In the genomic region with DNA sequence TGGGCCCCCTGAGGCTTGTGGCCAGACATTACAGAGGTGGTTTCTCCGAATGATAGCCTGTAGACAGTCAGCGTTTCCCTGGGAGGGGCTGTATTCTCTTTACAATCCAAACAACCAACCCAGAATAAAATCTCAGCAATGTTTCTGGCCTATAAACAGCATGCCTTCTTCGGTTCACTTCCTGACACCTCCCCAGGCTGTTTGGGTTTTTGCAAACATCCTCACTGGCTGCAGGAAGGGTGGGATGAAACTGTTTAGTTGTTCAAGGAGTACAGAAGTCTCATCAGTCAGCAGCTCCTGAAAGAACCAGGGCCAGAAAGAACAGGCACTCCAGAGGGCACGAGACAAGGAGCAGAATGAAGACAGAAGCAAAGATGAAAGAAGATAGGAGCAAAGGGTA, we compare ENCODE assay signal across 16 cellular contexts.
A peak's percentile ranks its signal among the peaks of the same experiment; 100 is the strongest.
DNase-seq lines count a peak whose midpoint lies in the region; ATAC-seq and TF ChIP-seq lines count a peak whose summit lies in the region.
"Had no signal": no experiment of that assay in that cellular context is flagged by ENCODE, and none has a peak within 500 bp of the region (broad histone marks: within the 10 kb centered on the region; RNA-seq: fewer than 3 reads in every experiment).

No MANE protein-coding gene starts in this region.

- peak overlapping the region; percentile 67 for H2AFZ ChIP-seq in fibroblast of lung (ENCODE audit: low read length)

- H3K36me3 ChIP-seq in fibroblast of lung (ENCODE audit: control insufficient read depth, insufficient read depth, low read length) = no peaks in the 10 kb centered on the region
- H3K36me3 ChIP-seq in mesodermal cell (ENCODE audit: control insufficient read depth, insufficient read depth, low read length) = no peaks in the 10 kb centered on the region
- H3K36me3 ChIP-seq in upper lobe of right lung = no peaks in the 10 kb centered on the region
- H3K36me3 ChIP-seq: prostate gland, suprapubic skin had no signal

- H3K27me3 ChIP-seq in fibroblast of lung (ENCODE audit: control insufficient read depth, insufficient read depth, low read length) (no peaks in the 10 kb centered on the region), upper lobe of right lung (no peaks in the 10 kb centered on the region)
- H3K27me3 ChIP-seq: suprapubic skin had no signal

- no peaks in the 10 kb centered on the region for H4K20me1 ChIP-seq in fibroblast of lung (ENCODE audit: control insufficient read depth, extremely low read depth, insufficient read depth, low read length)

- H3K4me3 ChIP-seq in fibroblast of lung (replicated peaks in 1 of 4; ENCODE audit: control extremely low read depth in 1 of 4, insufficient read depth in 1 of 4, low read depth in 3 of 4, low read length in 4 of 4) (no peak overlapping the region), mesodermal cell (ENCODE audit: extremely low read depth, insufficient read depth, low read length, poor library complexity, severe bottlenecking) (no peak overlapping the region), upper lobe of right lung (no peak overlapping the region)
- H3K4me3 ChIP-seq: prostate gland, suprapubic skin had no signal

- H3K9ac ChIP-seq in fibroblast of lung (ENCODE audit: insufficient read depth, low read length) = no peak overlapping the region
- H3K9ac ChIP-seq: SK-N-SH had no signal

- H3K4me1 ChIP-seq in fibroblast of lung (ENCODE audit: control insufficient read depth, extremely low read depth, insufficient read depth, low read length) (no peaks in the 10 kb centered on the region), mesodermal cell (ENCODE audit: control insufficient read depth, insufficient read depth, low read length, poor library complexity, severe bottlenecking) (peaks cover 16% of the 10 kb centered on the region), upper lobe of right lung (peaks cover 5% of the 10 kb centered on the region)
- H3K4me1 ChIP-seq: prostate gland had no signal

- TF ChIP-seq CTCF in fibroblast of lung (conservative IDR thresholded peaks at IDR 0.05 in 1 of 2, IDR thresholded peaks at IDR 0.05 in 1 of 2; ENCODE audit: low read depth in 1 of 2, low read length in 2 of 2) (no peak), upper lobe of right lung (IDR thresholded peaks at IDR 0.05) (no peak)

- peak overlapping the region; percentile 35 for H3K4me2 ChIP-seq in fibroblast of lung (ENCODE audit: extremely low read depth, insufficient read depth, low read length)
- H3K4me2 ChIP-seq: SK-N-SH had no signal

- no peaks in the 10 kb centered on the region for H3K79me2 ChIP-seq in fibroblast of lung (ENCODE audit: control insufficient read depth, insufficient read depth, low read length)

- no peaks in the 10 kb centered on the region for H3K9me3 ChIP-seq in fibroblast of lung (ENCODE audit: control insufficient read depth, insufficient read depth, low read depth, low read length)
- H3K9me3 ChIP-seq in mesodermal cell (ENCODE audit: control insufficient read depth, low read length) = no peaks in the 10 kb centered on the region
- no peaks in the 10 kb centered on the region for H3K9me3 ChIP-seq in upper lobe of right lung
- H3K9me3 ChIP-seq: prostate gland, SK-N-SH, suprapubic skin had no signal

- WGBS in mesodermal cell (ENCODE audit: insufficient coverage in 2 of 2), 2 experiments = 82 to 85% methylated on average over 1 to 3 of the region's 4 CpGs

- ATAC-seq in upper lobe of right lung = peak; percentile 69
- ATAC-seq: activated T-cell treated with anti-CD3 and anti-CD28 coated beads, Interleukin-2, amount 50 U/mL, for 72 hours had no signal

- peak in 1 of 2 donors; percentile 22 for DNase-seq in fibroblast of lung (ENCODE audit: low read depth in 2 of 2)
- DNase-seq in upper lobe of right lung = no peak
- no peak for DNase-seq in SW 1271 (lab: John Stamatoyannopoulos, UW)
- DNase-seq in activated T-cell treated with anti-CD3 and anti-CD28 coated beads for 4 hours = no peak
- no peak for DNase-seq in DMS114 treated with DMSO at 0.1 percent for 48 hours (lab: John Stamatoyannopoulos, UW; ENCODE audit: unreplicated experiment)
- DNase-seq: activated naive CD8-positive, alpha-beta T cell treated with anti-CD3 and anti-CD28 coated beads, Interleukin-2, amount 10 ng/mL, durations not matched to agents 7 days and 5 days; activated T-cell treated with anti-CD3 and anti-CD28 coated beads, Interleukin-2, amount 50 U/mL, for 72 hours; DND-41; head of caudate nucleus; NCI-H1436; NCI-H2227 treated with DMSO at 0.1 percent for 48 hours; SK-N-SH had no signal

- no peak overlapping the region for H3K27ac ChIP-seq in fibroblast of lung (ENCODE audit: insufficient read depth, low read length)
- peak overlapping the region; percentile 43 for H3K27ac ChIP-seq in mesodermal cell (ENCODE audit: low read depth, low read length, severe bottlenecking)
- peak overlapping the region; percentile 26 for H3K27ac ChIP-seq in upper lobe of right lung
- H3K27ac ChIP-seq: prostate gland, suprapubic skin had no signal

- intact Hi-C loops in upper lobe of right lung (cut with DNase I) = no loop called here

TF ChIP-seq in PFSK-1, 5 proteins besides CTCF, POLR2A, EP300 and RAD21:
- TF ChIP-seq TAF1 (IDR thresholded peaks at IDR 0.05; ENCODE audit: borderline replicate concordance, insufficient read depth, low read length) (peak; percentile 55; the same call in 1 of the 2 replicates), FOXP2 (optimal IDR thresholded peaks at IDR 0.05; ENCODE audit: borderline replicate concordance, extremely low read depth, extremely low read length, insufficient read depth) (no peak), SIN3A (IDR thresholded peaks at IDR 0.05; ENCODE audit: borderline replicate concordance, insufficient read depth, low read length) (peak; percentile 49; the same call in 1 of the 2 replicates), POLR2AphosphoS5 (IDR thresholded peaks at IDR 0.05; ENCODE audit: low read depth, low read length) (no peak)
- TF ChIP-seq, protein P1, sequence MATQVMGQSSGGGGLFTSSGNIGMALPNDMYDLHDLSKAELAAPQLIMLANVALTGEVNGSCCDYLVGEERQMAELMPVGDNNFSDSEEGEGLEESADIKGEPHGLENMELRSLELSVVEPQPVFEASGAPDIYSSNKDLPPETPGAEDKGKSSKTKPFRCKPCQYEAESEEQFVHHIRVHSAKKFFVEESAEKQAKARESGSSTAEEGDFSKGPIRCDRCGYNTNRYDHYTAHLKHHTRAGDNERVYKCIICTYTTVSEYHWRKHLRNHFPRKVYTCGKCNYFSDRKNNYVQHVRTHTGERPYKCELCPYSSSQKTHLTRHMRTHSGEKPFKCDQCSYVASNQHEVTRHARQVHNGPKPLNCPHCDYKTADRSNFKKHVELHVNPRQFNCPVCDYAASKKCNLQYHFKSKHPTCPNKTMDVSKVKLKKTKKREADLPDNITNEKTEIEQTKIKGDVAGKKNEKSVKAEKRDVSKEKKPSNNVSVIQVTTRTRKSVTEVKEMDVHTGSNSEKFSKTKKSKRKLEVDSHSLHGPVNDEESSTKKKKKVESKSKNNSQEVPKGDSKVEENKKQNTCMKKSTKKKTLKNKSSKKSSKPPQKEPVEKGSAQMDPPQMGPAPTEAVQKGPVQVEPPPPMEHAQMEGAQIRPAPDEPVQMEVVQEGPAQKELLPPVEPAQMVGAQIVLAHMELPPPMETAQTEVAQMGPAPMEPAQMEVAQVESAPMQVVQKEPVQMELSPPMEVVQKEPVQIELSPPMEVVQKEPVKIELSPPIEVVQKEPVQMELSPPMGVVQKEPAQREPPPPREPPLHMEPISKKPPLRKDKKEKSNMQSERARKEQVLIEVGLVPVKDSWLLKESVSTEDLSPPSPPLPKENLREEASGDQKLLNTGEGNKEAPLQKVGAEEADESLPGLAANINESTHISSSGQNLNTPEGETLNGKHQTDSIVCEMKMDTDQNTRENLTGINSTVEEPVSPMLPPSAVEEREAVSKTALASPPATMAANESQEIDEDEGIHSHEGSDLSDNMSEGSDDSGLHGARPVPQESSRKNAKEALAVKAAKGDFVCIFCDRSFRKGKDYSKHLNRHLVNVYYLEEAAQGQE (IDR thresholded peaks at IDR 0.05; ENCODE audit: insufficient read depth in 1 of 2, low read depth in 2 of 2, low read length in 2 of 2) = peak in 1 of 2 experiments; percentile 54; a peak in 1 of 4 replicates
